15 cellular contexts compared by ENCODE assay signal in genomic region chr2:201980946-201981345, GRCh38. TPM values are rescaled to one million over a fixed set of nuclear protein-coding genes. Genes with fewer than 3 reads are reported as not detected.
DNase-seq lines count a peak whose midpoint lies in the region; ATAC-seq and TF ChIP-seq lines count a peak whose summit lies in the region.
"Had no signal": no experiment of that assay in that cellular context is flagged by ENCODE, and none has a peak within 500 bp of the region (broad histone marks: within the 10 kb centered on the region; RNA-seq: fewer than 3 reads in every experiment).

No MANE protein-coding gene starts in this region.

- H3K4me2 ChIP-seq in MM.1S (ENCODE audit: low read depth, low read length): peak overlapping the region; percentile 40; the same call in 1 of the 2 replicates

- H3K27ac ChIP-seq in MM.1S (ENCODE audit: low read length): peak overlapping the region; percentile 69; the same call in 1 of the 2 replicates
- H3K27ac ChIP-seq in adrenal gland: no peak overlapping the region

- no peaks in the 10 kb centered on the region for H3K36me3 Mint-ChIP-seq in T-helper 17 cell (ENCODE audit: low read depth)
- no peaks in the 10 kb centered on the region for H3K36me3 Mint-ChIP-seq in activated naive CD4-positive, alpha-beta T cell treated with anti-CD3 and anti-CD28 coated beads, Interleukin-2, amount 50 U/mL, for 72 hours
- no peaks in the 10 kb centered on the region for H3K36me3 Mint-ChIP-seq in activated T-helper 17 cell treated with anti-CD3 and anti-CD28 coated beads, Interleukin-2, amount 50 U/mL, for 72 hours (ENCODE audit: low read depth)
- H3K36me3 Mint-ChIP-seq: CD4-positive, CD25-positive, alpha-beta regulatory T cell had no signal

- H2AFZ ChIP-seq in MM.1S (ENCODE audit: low read length): peak overlapping the region; percentile 61

- TF ChIP-seq POLR2A in adrenal gland (IDR thresholded peaks at IDR 0.05): no peak

- no peaks in the 10 kb centered on the region for H3K9me2 ChIP-seq in MM.1S (replicated peaks; ENCODE audit: insufficient read depth, low read length)

- TF ChIP-seq CTCF in MM.1S (IDR thresholded peaks at IDR 0.05; ENCODE audit: low read length): no peak
- TF ChIP-seq CTCF in adrenal gland (IDR thresholded peaks at IDR 0.05): no peak

- H3K4me3 ChIP-seq in MM.1S (ENCODE audit: low read length): no peak overlapping the region
- H3K4me3 ChIP-seq in adrenal gland: no peak overlapping the region
- H3K4me3 ChIP-seq: K562 had no signal

- H4K20me1 ChIP-seq in MM.1S (ENCODE audit: insufficient read depth, low read length): no peaks in the 10 kb centered on the region

- no peaks in the 10 kb centered on the region for H3K27me3 ChIP-seq in MM.1S (replicated peaks; ENCODE audit: insufficient read depth, low read length)
- no peaks in the 10 kb centered on the region for H3K27me3 ChIP-seq in adrenal gland
- H3K27me3 ChIP-seq: BE2C had no signal

- DNase-seq in MM.1S: no peak
- DNase-seq in T-helper 17 cell: no peak
- DNase-seq in cerebellum (ENCODE audit: low spot score): peak; percentile 79
- DNase-seq in activated naive CD4-positive, alpha-beta T cell treated with anti-CD3 and anti-CD28 coated beads, Interleukin-2, amount 50 U/mL, for 72 hours (ENCODE audit: low spot score in 2 of 2): no peak
- no peak for DNase-seq in adrenal gland
- DNase-seq: ACHN; BE2C; Caco-2; CD4-positive, CD25-positive, alpha-beta regulatory T cell; GDM1; GOT3; H9 had no signal

- peaks cover 34% of the 10 kb centered on the region for H3K27me3 Mint-ChIP-seq in T-helper 17 cell
- H3K27me3 Mint-ChIP-seq in activated T-helper 17 cell treated with anti-CD3 and anti-CD28 coated beads, Interleukin-2, amount 50 U/mL, for 72 hours: peaks cover 12% of the 10 kb centered on the region

- 90 to 100% (median 93%) methylated on average over 4 of the region's 4 CpGs for WGBS in adrenal gland, 4 donors

- peak overlapping the region; percentile 5 for H3K4me3 Mint-ChIP-seq in T-helper 17 cell
- H3K4me3 Mint-ChIP-seq in activated T-helper 17 cell treated with anti-CD3 and anti-CD28 coated beads, Interleukin-2, amount 50 U/mL, for 72 hours: no peak overlapping the region
- H3K4me3 Mint-ChIP-seq: CD4-positive, CD25-positive, alpha-beta regulatory T cell; H9 had no signal

- intact Hi-C loops in adrenal gland (cut with DNase I): no loop called here

- peaks cover 2% of the 10 kb centered on the region for H3K4me1 Mint-ChIP-seq in T-helper 17 cell
- no peaks in the 10 kb centered on the region for H3K4me1 Mint-ChIP-seq in activated T-helper 17 cell treated with anti-CD3 and anti-CD28 coated beads, Interleukin-2, amount 50 U/mL, for 72 hours
- H3K4me1 Mint-ChIP-seq: CD4-positive, CD25-positive, alpha-beta regulatory T cell had no signal

- H3K79me2 ChIP-seq in MM.1S (ENCODE audit: low read length): no peaks in the 10 kb centered on the region

- H3K9me3 Mint-ChIP-seq in activated naive CD4-positive, alpha-beta T cell treated with anti-CD3 and anti-CD28 coated beads, Interleukin-2, amount 50 U/mL, for 72 hours: no peaks in the 10 kb centered on the region
- no peaks in the 10 kb centered on the region for H3K9me3 Mint-ChIP-seq in activated T-helper 17 cell treated with anti-CD3 and anti-CD28 coated beads, Interleukin-2, amount 50 U/mL, for 72 hours
- H3K9me3 Mint-ChIP-seq: CD4-positive, CD25-positive, alpha-beta regulatory T cell; H9 had no signal

- H3K4me1 ChIP-seq in MM.1S (ENCODE audit: low read length): peaks cover 45% of the 10 kb centered on the region
- no peaks in the 10 kb centered on the region for H3K4me1 ChIP-seq in adrenal gland (replicated peaks in 1 of 2)

- H3K9ac ChIP-seq in MM.1S (ENCODE audit: low read length): no peak overlapping the region

- peaks cover 30% of the 10 kb centered on the region for H3F3A ChIP-seq in MM.1S (ENCODE audit: insufficient read depth, low read length)

- no peaks in the 10 kb centered on the region for H3K9me3 ChIP-seq in MM.1S (replicated peaks; ENCODE audit: insufficient read depth, low read length)
- no peaks in the 10 kb centered on the region for H3K9me3 ChIP-seq in T-helper 17 cell (ENCODE audit: control insufficient read depth, low read length, poor library complexity, severe bottlenecking)
- no peaks in the 10 kb centered on the region for H3K9me3 ChIP-seq in adrenal gland (replicated peaks in 1 of 3)
- H3K9me3 ChIP-seq: BE2C, Caco-2 had no signal

- no peaks in the 10 kb centered on the region for H3K36me3 ChIP-seq in MM.1S (replicated peaks; ENCODE audit: insufficient read depth, low read length)
- H3K36me3 ChIP-seq in adrenal gland (replicated peaks in 1 of 2): no peaks in the 10 kb centered on the region
- H3K36me3 ChIP-seq: BE2C had no signal

- no peak overlapping the region for H3K27ac Mint-ChIP-seq in T-helper 17 cell
- no peak overlapping the region for H3K27ac Mint-ChIP-seq in activated naive CD4-positive, alpha-beta T cell treated with anti-CD3 and anti-CD28 coated beads, Interleukin-2, amount 50 U/mL, for 72 hours
- no peak overlapping the region for H3K27ac Mint-ChIP-seq in activated T-helper 17 cell treated with anti-CD3 and anti-CD28 coated beads, Interleukin-2, amount 50 U/mL, for 72 hours
- H3K27ac Mint-ChIP-seq: CD4-positive, CD25-positive, alpha-beta regulatory T cell had no signal

- ATAC-seq in T-helper 17 cell (no peak), HG03108 (IDR thresholded peaks at IDR 0.05; ENCODE audit: unreplicated experiment) (no peak)
- no peak for ATAC-seq in activated naive CD4-positive, alpha-beta T cell treated with anti-CD3 and anti-CD28 coated beads, Interleukin-2, amount 50 U/mL, for 72 hours
- no peak for ATAC-seq in activated T-helper 17 cell treated with anti-CD3 and anti-CD28 coated beads, Interleukin-2, amount 50 U/mL, for 72 hours (replicated peaks)
- ATAC-seq: K562 had no signal

RNA-seq across cellular contexts. Expression of gene FZD7, which starts 52.7 kb away (rescaled TPM):
- under 1 TPM; 0.30 to 0.31 TPM for total RNA-seq in T-helper 17 cell
- 48.7 TPM for total RNA-seq in cerebellum
- total RNA-seq in activated naive CD4-positive, alpha-beta T cell treated with anti-CD3 and anti-CD28 coated beads, Interleukin-2, amount 50 U/mL, for 72 hours: 1 to 10 TPM in 1 of 2 donors, under 1 TPM in 1; 0.30 to 1.0 TPM
- total RNA-seq in activated T-helper 17 cell treated with anti-CD3 and anti-CD28 coated beads, Interleukin-2, amount 50 U/mL, for 72 hours: 1 to 10 TPM in 1 of 2 donors, under 1 TPM in 1; 0.06 to 1.6 TPM
- total RNA-seq in adrenal gland: 1 to 10 TPM; 1.2 to 7.1 (median 4.1) TPM
- 1 to 10 TPM; 1.3 to 1.5 (median 1.4) TPM for polyA plus RNA-seq in adrenal gland
